In genomic region chr3:111967071-111967470, GRCh38 we compare ENCODE assay signal across 10 cellular contexts. TPM values are rescaled to one million over a fixed set of nuclear protein-coding genes. Genes with fewer than 3 reads are reported as not detected.
A peak's percentile ranks its signal among the peaks of the same experiment; 100 is the strongest.
DNase-seq lines count a peak whose midpoint lies in the region; ATAC-seq and TF ChIP-seq lines count a peak whose summit lies in the region.
"Had no signal": no experiment of that assay in that cellular context is flagged by ENCODE, and none has a peak within 500 bp of the region (broad histone marks: within the 10 kb centered on the region; RNA-seq: fewer than 3 reads in every experiment).

No MANE protein-coding gene starts in this region.

- no peaks in the 10 kb centered on the region for H3K9me2 ChIP-seq in GM23248 (ENCODE audit: insufficient read depth)

- H3K4me3 ChIP-seq in OCI-LY3 (ENCODE audit: low read length) (peak overlapping the region; percentile 57), mucosa of stomach (ENCODE audit: low read length) (no peak overlapping the region), GM23248 (no peak overlapping the region), tibial nerve (no peak overlapping the region)

- in situ Hi-C loops in GM23248 (cut with MboI): no loop called here

- H3F3A ChIP-seq in GM23248 (ENCODE audit: insufficient read depth): peaks cover 48% of the 10 kb centered on the region

- TF ChIP-seq CTCF in OCI-LY3 (IDR thresholded peaks at IDR 0.05; ENCODE audit: low read depth, low read length) (no peak), omental fat pad (IDR thresholded peaks at IDR 0.05) (no peak), tibial nerve (IDR thresholded peaks at IDR 0.05) (no peak)

- H3K27me3 ChIP-seq in OCI-LY3 (ENCODE audit: low read depth, low read length) (peaks cover 3% of the 10 kb centered on the region; the same call in 1 of the 2 replicates), mucosa of stomach (ENCODE audit: control insufficient read depth, insufficient read depth, low read length) (no peaks in the 10 kb centered on the region), GM23248 (replicated peaks; ENCODE audit: insufficient read depth) (no peaks in the 10 kb centered on the region), tibial nerve (no peaks in the 10 kb centered on the region)

- DNase-seq in A172 (ENCODE audit: low spot score) (peak; percentile 29), dermis blood vessel endothelial cell (peak; percentile 78), GM23248 (no peak), omental fat pad (ENCODE audit: low spot score) (no peak), tibial nerve (ENCODE audit: low spot score in 2 of 2) (no peak), SIG-M5 (lab: John Stamatoyannopoulos, UW) (no peak)

- TF ChIP-seq POLR2A in tibial nerve (IDR thresholded peaks at IDR 0.05): no peak

- H2AFZ ChIP-seq in OCI-LY3 (ENCODE audit: low read depth, low read length) (0 out of 2 replicates have a peak overlapping the region, but pooled peaks have one; percentile 19), GM23248 (no peak overlapping the region)

- 24 to 27% methylated on average over 3 of the region's 3 CpGs for WGBS in GM23248 (ENCODE audit: low coverage in 1 of 2, low lambda C conversion rate in 2 of 2, missing lambda C conversion rate in 2 of 2), 2 experiments
- 9 to 15% methylated on average over 3 of the region's 3 CpGs for WGBS in tibial nerve, 2 donors

- no peak for ATAC-seq in omental fat pad (ENCODE audit: low FRiP score)

- no peak overlapping the region for H3K27ac ChIP-seq in OCI-LY3 (ENCODE audit: low read length)
- no peak overlapping the region; the same call in 1 of the 2 replicates for H3K27ac ChIP-seq in GM23248
- peak overlapping the region in 2 of 4 donors; percentile 54 to 73 for H3K27ac ChIP-seq in tibial nerve

- H3K9ac ChIP-seq in OCI-LY3 (ENCODE audit: low read length) (no peak overlapping the region), mucosa of stomach (ENCODE audit: low read length) (peak overlapping the region; percentile 18), GM23248 (no peak overlapping the region)

- H4K20me1 ChIP-seq in OCI-LY3 (ENCODE audit: insufficient read depth, low read length) (no peaks in the 10 kb centered on the region), GM23248 (ENCODE audit: insufficient read depth) (no peaks in the 10 kb centered on the region)

- H3K9me3 ChIP-seq in OCI-LY3 (ENCODE audit: insufficient read depth, low read length) (no peaks in the 10 kb centered on the region), mucosa of stomach (ENCODE audit: control insufficient read depth, low read length) (no peaks in the 10 kb centered on the region), GM23248 (ENCODE audit: low read depth) (no peaks in the 10 kb centered on the region), tibial nerve (no peaks in the 10 kb centered on the region)

- no peak for TF ChIP-seq EP300 in tibial nerve (IDR thresholded peaks at IDR 0.05)

- H3K79me2 ChIP-seq in OCI-LY3 (ENCODE audit: low read length) (no peaks in the 10 kb centered on the region), GM23248 (ENCODE audit: insufficient read depth) (peaks cover 4% of the 10 kb centered on the region; the same call in 1 of the 2 replicates)

- H3K4me2 ChIP-seq in OCI-LY3 (ENCODE audit: low read length) (peak overlapping the region; percentile 64), GM23248 (ENCODE audit: unreplicated experiment) (no peak overlapping the region)

- H3K4me1 ChIP-seq in OCI-LY3 (ENCODE audit: low read length): peaks cover 6% of the 10 kb centered on the region; the same call in 1 of the 2 replicates
- peaks cover 5% of the 10 kb centered on the region for H3K4me1 ChIP-seq in mucosa of stomach (ENCODE audit: control insufficient read depth, insufficient read depth, low read length)
- peaks cover 39% of the 10 kb centered on the region for H3K4me1 ChIP-seq in GM23248 (ENCODE audit: insufficient read depth)
- H3K4me1 ChIP-seq in tibial nerve: peaks cover 0 to 36% (median 6%) of the 10 kb centered on the region in 4 donors

- H3K36me3 ChIP-seq in OCI-LY3 (replicated peaks; ENCODE audit: low read depth, low read length) (no peaks in the 10 kb centered on the region), mucosa of stomach (ENCODE audit: control insufficient read depth, insufficient read depth, low read length) (no peaks in the 10 kb centered on the region), GM23248 (ENCODE audit: low read depth) (peaks cover 68% of the 10 kb centered on the region), tibial nerve (peaks cover 0 to 21% (median 0%) of the 10 kb centered on the region in 3 donors)

RNA-seq across cellular contexts. Expression of gene ABHD10, which starts 11.8 kb away (rescaled TPM):
- 71.4 and 91.0 TPM in 2 replicates for total RNA-seq in A172 (2014; rRNA removed; shearing (Covaris generic))
- total RNA-seq in dermis blood vessel endothelial cell: 26.2 and 45.9 TPM in 2 replicates
- total RNA-seq in GM23248 (2014; rRNA removed; shearing (Covaris generic)): 20.9 and 26.4 TPM in 2 replicates
- polyA plus RNA-seq in GM23248 (2016; fragmentation: Nextera tagmentation; extraction: Ambion mirVana): 25.4 and 26.5 TPM in 2 replicates
- total RNA-seq in omental fat pad: 10 to 100 TPM in 3 of 4 donors, 1 to 10 TPM in 1; 9.5 to 27.4 (median 17.3) TPM
- total RNA-seq in tibial nerve: 10 to 100 TPM; 11.7 to 28.8 (median 19.4) TPM

RNA-seq across cellular contexts. Expression of gene TAGLN3, which starts 31.7 kb away (rescaled TPM):
- not detected in 2 replicates for total RNA-seq in A172 (2014; rRNA removed; shearing (Covaris generic))
- 0.19 and 0.85 TPM in 2 replicates for total RNA-seq in dermis blood vessel endothelial cell
- total RNA-seq in GM23248 (2014; rRNA removed; shearing (Covaris generic)): 1.3 TPM in 1 of 2 replicates, not detected in the other
- 0.48 and 0.61 TPM in 2 replicates for polyA plus RNA-seq in GM23248 (2016; fragmentation: Nextera tagmentation; extraction: Ambion mirVana)
- total RNA-seq in omental fat pad: under 1 TPM in 1 of 4 donors, not detected in 3; 0.65 TPM
- 1 to 10 TPM in 1 of 4 donors, not detected in 3; 3.1 TPM for total RNA-seq in tibial nerve
- total RNA-seq: naive thymus-derived CD8-positive, alpha-beta T cell had no signal
- polyA plus RNA-seq: immature natural killer cell; naive thymus-derived CD8-positive, alpha-beta T cell had no signal

Comparison
In these comparisons a context has a peak if more than half of its experiments do, and no peak if none do; other contexts are left out.
1. DNase-seq: peak in A172 (single experiment) and dermis blood vessel endothelial cell (single experiment); none in GM23248 (single experiment), omental fat pad (single experiment), tibial nerve (0 of 2) and SIG-M5 (single experiment).